Comparison of ENCODE assay signal across 8 cellular contexts in genomic region chr14:63853831-63854293, GRCh38. TPM values are rescaled to one million over a fixed set of nuclear protein-coding genes. Genes with fewer than 3 reads are reported as not detected.
A peak's percentile ranks its signal among the peaks of the same experiment; 100 is the strongest.
DNase-seq lines count a peak whose midpoint lies in the region; ATAC-seq and TF ChIP-seq lines count a peak whose summit lies in the region.

No MANE protein-coding gene starts in this region.

- peak; percentile 35 for DNase-seq in A172 (ENCODE audit: low spot score)
- DNase-seq in HK-2 (ENCODE audit: unreplicated experiment): peak; percentile 41
- DNase-seq in SHP77 treated with DMSO at 0.1 percent for 48 hours (lab: John Stamatoyannopoulos, UW): peak; percentile 29
- peak; percentile 41 for DNase-seq in activated naive CD4-positive, alpha-beta T cell treated with anti-CD3 and anti-CD28 coated beads, Interleukin-2, amount 50 U/mL, for 16 hours
- DNase-seq in glutamatergic neuron: no peak
- peak; percentile 47 to 65 for DNase-seq in psoas muscle

- peaks cover 12% of the 10 kb centered on the region for H3K4me1 Mint-ChIP-seq in glutamatergic neuron (ENCODE audit: low read depth, unreplicated experiment)

- intact Hi-C loops in psoas muscle (cut with DNase I): loop anchor here in 1 of 2 donors (5.0 kb wide), 3 partner anchors 43 to 98 kb away; no protein-coding TSS in a partner anchor

- peak overlapping the region; percentile 93 for H3K4me3 Mint-ChIP-seq in glutamatergic neuron (ENCODE audit: unreplicated experiment)

- peaks cover 25% of the 10 kb centered on the region for H3K4me1 ChIP-seq in psoas muscle

- H3K9me3 Mint-ChIP-seq in glutamatergic neuron (ENCODE audit: unreplicated experiment): no peaks in the 10 kb centered on the region

- WGBS in psoas muscle, 3 donors: 0 to 2% (median 0%) methylated on average over 17 to 18 of the region's 18 CpGs

- no peaks in the 10 kb centered on the region for H3K36me3 ChIP-seq in psoas muscle (ENCODE audit: insufficient read depth in 1 of 2, low read depth in 1 of 2)

- H3K4me3 ChIP-seq in psoas muscle: peak overlapping the region; percentile 88

- no peaks in the 10 kb centered on the region for H3K27me3 ChIP-seq in psoas muscle (ENCODE audit: insufficient read depth in 3 of 3, low read length in 2 of 3)

- peak overlapping the region; percentile 87 for H3K27ac Mint-ChIP-seq in glutamatergic neuron (ENCODE audit: unreplicated experiment)

- no peaks in the 10 kb centered on the region for H3K36me3 Mint-ChIP-seq in glutamatergic neuron (ENCODE audit: unreplicated experiment)

- peaks cover 3% of the 10 kb centered on the region for H3K27me3 Mint-ChIP-seq in glutamatergic neuron (ENCODE audit: unreplicated experiment)

- TF ChIP-seq CTCF in glutamatergic neuron (IDR thresholded peaks at IDR 0.05; ENCODE audit: partially characterized antibody, unreplicated experiment): no peak
- no peak for TF ChIP-seq CTCF in psoas muscle (IDR thresholded peaks at IDR 0.05)

- peak overlapping the region; percentile 94 for H3K27ac ChIP-seq in psoas muscle

- ATAC-seq in GM18861 (IDR thresholded peaks at IDR 0.05; ENCODE audit: unreplicated experiment) (peak; percentile 33), psoas muscle (peak; percentile 35 to 61 (median 52)), GM21526 (IDR thresholded peaks at IDR 0.05; ENCODE audit: low FRiP score, unreplicated experiment) (no peak)

- H3K9me3 ChIP-seq in psoas muscle: no peaks in the 10 kb centered on the region

RNA-seq across cellular contexts. Expression of gene SYNE2, which starts 1.1 kb away (rescaled TPM):
- total RNA-seq in A172 (2014; rRNA removed; shearing (Covaris generic)): 9.7 and 11.1 TPM in 2 replicates
- total RNA-seq in glutamatergic neuron (ENCODE audit: unreplicated experiment) (81.7 TPM), psoas muscle (100 to 1,000 TPM in 3 of 4 donors, 10 to 100 TPM in 1; 78.3 to 239 (median 152) TPM)
- 100 to 1,000 TPM in 2 of 3 donors, 10 to 100 TPM in 1; 23.0 to 188 (median 101) TPM for polyA plus RNA-seq in psoas muscle
